ENCODE assay signal across 21 cellular contexts in the genomic region with DNA sequence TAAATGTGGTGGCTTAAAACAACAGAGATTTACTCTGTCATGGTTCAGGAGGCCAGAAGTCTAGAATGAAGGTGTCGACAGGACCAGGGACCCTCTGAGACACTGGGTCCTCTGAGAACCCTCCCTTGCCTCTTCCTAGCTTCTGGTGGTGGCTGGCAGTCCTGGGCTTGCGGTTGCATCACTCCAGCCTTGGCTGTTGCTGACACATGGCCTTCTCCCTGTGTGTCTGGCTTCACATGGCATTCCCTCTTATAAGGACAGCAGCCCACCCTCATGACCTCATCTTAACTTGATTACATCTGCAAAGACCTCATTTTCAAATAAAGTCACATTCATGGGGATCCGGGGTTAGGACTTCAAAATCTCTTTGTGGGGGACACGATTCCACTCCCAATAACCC. TPM values are rescaled to one million over a fixed set of nuclear protein-coding genes. Genes with fewer than 3 reads are reported as not detected.
A peak's percentile ranks its signal among the peaks of the same experiment; 100 is the strongest.
DNase-seq lines count a peak whose midpoint lies in the region; ATAC-seq, FAIRE-seq and TF ChIP-seq lines count a peak whose summit lies in the region.
"Had no signal": no experiment of that assay in that cellular context is flagged by ENCODE, and none has a peak within 500 bp of the region (broad histone marks: within the 10 kb centered on the region; RNA-seq: fewer than 3 reads in every experiment).

No MANE protein-coding gene starts in this region.

- no peak overlapping the region for H3K9ac ChIP-seq in HepG2 (ENCODE audit: insufficient read depth, low read depth, low read length)
- no peak overlapping the region for H3K9ac ChIP-seq in H1 (replicated peaks in 1 of 4; ENCODE audit: extremely low read depth in 1 of 4, low read depth in 3 of 4, low read length in 3 of 4)
- H3K9ac ChIP-seq: BLaER1 treated with 17β-estradiol and CSF1 and Interleukin-3, amounts not matched to agents 10 nM and 100 nM had no signal

- no peak overlapping the region for H4K91ac ChIP-seq in H1 (replicated peaks; ENCODE audit: insufficient read length, low read length)

- no peak overlapping the region for H4K8ac ChIP-seq in H1 (ENCODE audit: extremely low read depth, insufficient read depth, low read length)

- no TSS peak for BruUV-seq in HepG2 (replicated peaks; lab: Mats Ljungman, UMichigan)

- H2AFZ ChIP-seq in HepG2 (ENCODE audit: low read length) (no peak overlapping the region), H1 (ENCODE audit: low read length) (no peak overlapping the region)

- H4K20me1 ChIP-seq in HepG2 (ENCODE audit: insufficient read depth, low read length) (no peaks in the 10 kb centered on the region), H1 (replicated peaks in 1 of 2; ENCODE audit: control insufficient read depth in 1 of 2, insufficient read depth in 2 of 2, low read length in 2 of 2) (no peaks in the 10 kb centered on the region)
- H4K20me1 ChIP-seq: BLaER1 treated with 17β-estradiol and CSF1 and Interleukin-3, amounts not matched to agents 10 nM and 100 nM had no signal

- no peak overlapping the region for H3K56ac ChIP-seq in H1 (replicated peaks; ENCODE audit: insufficient read length, low read depth, low read length)

- intact Hi-C loops in HepG2 (cut with micrococcal nuclease; ENCODE audit: unreplicated experiment) (no loop called here), right lobe of liver (cut with DNase I) (no loop called here)

- no peak for TF ChIP-seq EP300 in HepG2 (IDR thresholded peaks at IDR 0.05; ENCODE audit: low read depth in 2 of 2, low read length in 2 of 2)
- no peak for TF ChIP-seq EP300 in HepG2 (CRISPR knock-in tag; IDR thresholded peaks at IDR 0.05; ENCODE audit: borderline replicate concordance)
- TF ChIP-seq EP300 in H1 (IDR thresholded peaks at IDR 0.05; ENCODE audit: borderline replicate concordance in 1 of 2, low read depth in 2 of 2, low read length in 2 of 2): no peak

- WGBS in HepG2 (ENCODE audit: low lambda C conversion rate): 64% methylated on average over 3 of the region's 4 CpGs
- 85% methylated on average over 2 of the region's 4 CpGs for WGBS in right lobe of liver (ENCODE audit: insufficient coverage, low coverage, low lambda C conversion rate, missing lambda C conversion rate)
- WGBS in H1 (ENCODE audit: extremely low coverage in 1 of 2, insufficient coverage in 1 of 2, insufficient read length in 1 of 2, insufficient replicate concordance in 2 of 2, low coverage in 1 of 2, low lambda C conversion rate in 2 of 2, missing lambda C conversion rate in 1 of 2), 2 experiments: 91% methylated on average over 4 of the region's 4 CpGs; no CpG with 5 or more reads in 1 of the 2 experiments

- TF ChIP-seq CTCF in HepG2 (CRISPR knock-in tag; IDR thresholded peaks at IDR 0.05) (no peak), right lobe of liver (IDR thresholded peaks at IDR 0.05) (no peak), H1 (IDR thresholded peaks at IDR 0.05; ENCODE audit: control extremely low read depth in 1 of 3, insufficient read depth in 1 of 3, low read depth in 1 of 3, low read length in 3 of 3) (no peak)

- H2BK120ac ChIP-seq in H1 (replicated peaks; ENCODE audit: low read depth, low read length): no peak overlapping the region

- H3K23ac ChIP-seq in H1 (ENCODE audit: insufficient read length): no peak overlapping the region

- H3K4me1 ChIP-seq in HepG2 (ENCODE audit: insufficient read depth, low read length) (peaks cover 23% of the 10 kb centered on the region), right lobe of liver (peaks cover 0 to 6% (median 0%) of the 10 kb centered on the region in 4 donors), H1 (replicated peaks in 1 of 4; ENCODE audit: control insufficient read depth in 3 of 4, insufficient read depth in 4 of 4, low read length in 3 of 4) (peaks cover 0 to 7% (median 1%) of the 10 kb centered on the region in 4 experiments; a peak in 5 of 7 replicates)
- H3K4me1 ChIP-seq: A549 had no signal

- FAIRE-seq in HepG2 (lab: Jason Lieb, UNC) (no peak), H1 (lab: Jason Lieb, UNC) (no peak)
- FAIRE-seq: A549, D721Med, GM12878, GM12892, GM18507 had no signal

- no peak overlapping the region for H3K14ac ChIP-seq in H1 (ENCODE audit: insufficient read length)

- H3K9me3 ChIP-seq in HepG2 (ENCODE audit: low read length): no peaks in the 10 kb centered on the region
- no peaks in the 10 kb centered on the region for H3K9me3 ChIP-seq in right lobe of liver
- H3K9me3 ChIP-seq in H1 (ENCODE audit: insufficient read depth in 2 of 2, low read depth in 1 of 2, low read length in 1 of 2): no peaks in the 10 kb centered on the region
- H3K9me3 ChIP-seq: A549; BLaER1 treated with 17β-estradiol and CSF1 and Interleukin-3, amounts not matched to agents 10 nM and 100 nM; Caco-2 had no signal

- POLR2A ChIA-PET in HepG2 (lab: Yijun Ruan, JAX): no interaction called here
- POLR2A ChIA-PET in H1 (lab: Charles Lee; ENCODE audit: partially characterized antibody): no interaction called here

- H3K23me2 ChIP-seq in H1 (ENCODE audit: low read depth, low read length): no peaks in the 10 kb centered on the region

- in situ Hi-C loops in HepG2 (cut with HindIII; ENCODE audit: extremely low pct_ligation_motif_present, low pct_unique_long_range_greater_than_20kb): no loop called here

- no peak overlapping the region for H2BK20ac ChIP-seq in H1 (ENCODE audit: low read length)

- CTCF ChIA-PET in HepG2 (lab: Yijun Ruan, JAX; ENCODE audit: low intra/inter-chr PET ratio, low total read pairs): no interaction called here
- CTCF ChIA-PET in H1 (lab: Charles Lee; ENCODE audit: partially characterized antibody): interaction anchor here (0.8 to 5.7 kb wide), 2 partner anchors 13 to 166 kb away, joined by 3 to 37 read pairs; no protein-coding TSS in a partner anchor

- 0 out of 2 replicates have a peak overlapping the region, but pooled peaks have one; percentile 39 for H2AK5ac ChIP-seq in H1 (ENCODE audit: low read depth, low read length)

- no peak overlapping the region for H3K4me2 ChIP-seq in HepG2 (ENCODE audit: low read depth, low read length)
- no peak overlapping the region for H3K4me2 ChIP-seq in H1 (ENCODE audit: insufficient read depth in 1 of 2, low read depth in 2 of 2, low read length in 2 of 2)
- H3K4me2 ChIP-seq: A549 had no signal

- no peak overlapping the region for H3K4ac ChIP-seq in H1 (replicated peaks; ENCODE audit: insufficient read length, low read depth, low read length)

- no peak for ATAC-seq in HepG2
- ATAC-seq in right lobe of liver: no peak
- no peak for ATAC-seq in HG03342 (IDR thresholded peaks at IDR 0.05; ENCODE audit: unreplicated experiment)
- ATAC-seq: A549; CD8-positive, alpha-beta T cell; GM12878 had no signal

- no peak overlapping the region; the same call in 1 of the 2 replicates for H2BK12ac ChIP-seq in H1 (ENCODE audit: low read depth, low read length)

- H4K5ac ChIP-seq in H1 (ENCODE audit: insufficient read length, low read depth, low read length): no peak overlapping the region

- H3K36me3 ChIP-seq in HepG2 (replicated peaks in 1 of 2; ENCODE audit: control insufficient read depth in 1 of 2, insufficient read depth in 2 of 2, low read length in 2 of 2) (no peaks in the 10 kb centered on the region), right lobe of liver (no peaks in the 10 kb centered on the region), H1 (ENCODE audit: control insufficient read depth in 2 of 4, insufficient read depth in 4 of 4, low read length in 3 of 4) (no peaks in the 10 kb centered on the region)
- H3K36me3 ChIP-seq: BLaER1 treated with 17β-estradiol and CSF1 and Interleukin-3, amounts not matched to agents 10 nM and 100 nM had no signal

- no peaks in the 10 kb centered on the region for H3K79me1 ChIP-seq in H1 (ENCODE audit: low read depth, low read length)

- no peak overlapping the region for H3K18ac ChIP-seq in H1 (ENCODE audit: extremely low read depth, low read length)

- DNase-seq in HepG2 (ENCODE audit: low spot score) (no peak), right lobe of liver (no peak), H1 (ENCODE audit: low read depth in 1 of 2, low spot score in 2 of 2) (no peak)
- DNase-seq: AML-193; Caco-2; Calu3; CD4-positive, alpha-beta T cell; CD8-positive, alpha-beta T cell; DMS79; DND-41; EL; GDM1 had no signal

- no peak overlapping the region for H2BK15ac ChIP-seq in H1 (ENCODE audit: low read length)

- no peak for TF ChIP-seq RAD21 in HepG2 (CRISPR knock-in tag; IDR thresholded peaks at IDR 0.05)
- no peak for TF ChIP-seq RAD21 in H1 (IDR thresholded peaks at IDR 0.05 in 1 of 2, conservative IDR thresholded peaks at IDR 0.05 in 1 of 2; ENCODE audit: low read depth in 2 of 2, low read length in 2 of 2)

- H3K79me2 ChIP-seq in HepG2 (ENCODE audit: insufficient read depth, low read length) (no peaks in the 10 kb centered on the region), H1 (ENCODE audit: control insufficient read depth in 1 of 2, insufficient read depth in 2 of 2, low read length in 2 of 2) (no peaks in the 10 kb centered on the region)

- no peak overlapping the region for H3K4me3 ChIP-seq in HepG2 (replicated peaks in 1 of 3; ENCODE audit: insufficient read depth in 1 of 3, low read depth in 2 of 3, low read length in 3 of 3)
- H3K4me3 ChIP-seq in right lobe of liver: no peak overlapping the region
- no peak overlapping the region for H3K4me3 ChIP-seq in H1 (ENCODE audit: extremely low read depth in 1 of 4, insufficient read depth in 2 of 4, low read depth in 3 of 4, low read length in 4 of 4)
- H3K4me3 ChIP-seq: A549; BLaER1 treated with 17β-estradiol and CSF1 and Interleukin-3, amounts not matched to agents 10 nM and 100 nM; GM12878 had no signal

- H3K27ac ChIP-seq in HepG2 (ENCODE audit: extremely low read length, insufficient read depth, low read length): no peak overlapping the region
- H3K27ac ChIP-seq in right lobe of liver: no peak overlapping the region
- no peak overlapping the region for H3K27ac ChIP-seq in H1 (ENCODE audit: low read depth, low read length)
- H3K27ac ChIP-seq: 22Rv1; A549; BLaER1 treated with 17β-estradiol and CSF1 and Interleukin-3, amounts not matched to agents 10 nM and 100 nM; C4-2B had no signal

- TF ChIP-seq POLR2A in HepG2 (IDR thresholded peaks at IDR 0.05; ENCODE audit: insufficient read depth in 1 of 2, low read depth in 2 of 2, low read length in 2 of 2) (no peak), right lobe of liver (IDR thresholded peaks at IDR 0.05) (no peak), H1 (IDR thresholded peaks at IDR 0.05; ENCODE audit: control extremely low read depth in 1 of 2, low read depth in 2 of 2, low read length in 2 of 2) (no peak)

- no peak overlapping the region for H2BK5ac ChIP-seq in H1 (ENCODE audit: low read depth, low read length)

- H3K27me3 ChIP-seq in HepG2 (ENCODE audit: control insufficient read depth in 1 of 2, insufficient read depth in 2 of 2, low read length in 2 of 2): peaks cover 4 to 25% of the 10 kb centered on the region in 2 experiments; a peak in 4 of 5 replicates
- H3K27me3 ChIP-seq in right lobe of liver: no peaks in the 10 kb centered on the region
- 0 out of 7 replicates have a peak, but pooled peaks cover 0 to 2% (median 0%) of the 10 kb centered on the region in 4 experiments for H3K27me3 ChIP-seq in H1 (replicated peaks in 1 of 4; ENCODE audit: control insufficient read depth in 3 of 4, extremely low read depth in 1 of 4, insufficient read depth in 3 of 4, low read length in 3 of 4)
- H3K27me3 ChIP-seq: BLaER1 treated with 17β-estradiol and CSF1 and Interleukin-3, amounts not matched to agents 10 nM and 100 nM had no signal

RNA-seq across cellular contexts. Expression of a gene that starts 36.9 kb away (rescaled TPM):
- total RNA-seq in HepG2 (2016; rRNA removed; fragmentation: Illumina TruSeq; extraction: Trizol) (47.1 and 66.9 TPM in 2 replicates), right lobe of liver (10 to 100 TPM; 14.2 to 60.0 (median 37.6) TPM)
- total RNA-seq in HepG2 (2016; cell fraction: cytosol; rRNA removed; fragmentation: Illumina TruSeq; extraction: Trizol; ENCODE audit: low read depth): 15.1 and 17.9 TPM in 2 replicates
- total RNA-seq in HepG2 (2016; cell fraction: insoluble cytoplasmic fraction; rRNA removed; fragmentation: Illumina TruSeq; extraction: Trizol): 40.9 and 70.6 TPM in 2 replicates
- 34.1 and 39.6 TPM in 2 replicates for total RNA-seq in HepG2 (2016; cell fraction: membrane; rRNA removed; fragmentation: Illumina TruSeq; extraction: Trizol)
- 38.8 and 47.2 TPM in 2 replicates for total RNA-seq in HepG2 (2016; cell fraction: nucleus; rRNA removed; fragmentation: Illumina TruSeq; extraction: Trizol)
- polyA plus RNA-seq in HepG2 (2011; rRNA removed) (11.6 and 22.5 TPM in 2 replicates), H1 (2011; rRNA removed) (20.9 and 21.5 TPM in 2 replicates)
- polyA plus RNA-seq in HepG2 (2011; cell fraction: cytosol; rRNA removed): 12.4 and 13.5 TPM in 2 replicates
- 32.0 and 47.6 TPM in 2 replicates for polyA plus RNA-seq in HepG2 (2011; cell fraction: nucleus; rRNA removed)
- polyA plus RNA-seq in HepG2 (2012): 19.2 and 28.6 TPM in 2 replicates
- 16.3 and 19.9 TPM in 2 replicates for polyA plus RNA-seq in HepG2 (2016; cell fraction: cytosol; fragmentation: Illumina TruSeq; extraction: Trizol; ENCODE audit: low read depth)
- polyA plus RNA-seq in HepG2 (2016; cell fraction: insoluble cytoplasmic fraction; fragmentation: Illumina TruSeq; extraction: Trizol; ENCODE audit: low read depth): 42.0 and 50.4 TPM in 2 replicates
- polyA plus RNA-seq in HepG2 (2016; cell fraction: membrane; fragmentation: Illumina TruSeq; extraction: Trizol; ENCODE audit: low read depth): 26.9 and 30.0 TPM in 2 replicates
- polyA plus RNA-seq in HepG2 (2016; cell fraction: nucleus; fragmentation: Illumina TruSeq; extraction: Trizol; ENCODE audit: insufficient read depth, low read depth): 78.2 and 82.6 TPM in 2 replicates
- polyA minus RNA-seq in HepG2 (2011; rRNA and poly(A)+ RNA removed; ENCODE audit: low replicate concordance): 19.6 and 22.9 TPM in 2 replicates
- 6.1 and 8.0 TPM in 2 replicates for polyA minus RNA-seq in HepG2 (2011; cell fraction: cytosol; rRNA and poly(A)+ RNA removed)
- polyA minus RNA-seq in HepG2 (2011; cell fraction: nucleus; rRNA and poly(A)+ RNA removed): 12.2 and 21.1 TPM in 2 replicates
- 15.7 and 17.0 TPM in 2 replicates for total RNA-seq in H1 (2021; fragmentation: NEBNext Ultra II Directional; extraction: Animal tissue kit (Norgen Biotek cat#: 25700))
- polyA plus RNA-seq in H1 (2011; cell fraction: cytosol; rRNA removed): 14.7 TPM
- polyA plus RNA-seq in H1 (2011; cell fraction: nucleus; rRNA removed): 20.3 TPM
- 13.6 to 17.0 TPM (median 14.5 TPM) in 4 replicates for polyA plus RNA-seq in H1 (2012, experiment 1 of 2)
- 12.2 TPM for polyA plus RNA-seq in H1 (2012, experiment 2 of 2)
- polyA plus RNA-seq in H1 (2013, experiment 1 of 2): 14.5 TPM
- polyA plus RNA-seq in H1 (2013, experiment 2 of 2): 16.0 TPM
- polyA minus RNA-seq in H1 (2011; rRNA and poly(A)+ RNA removed): 11.4 and 17.2 TPM in 2 replicates
- 5.5 TPM for polyA minus RNA-seq in H1 (2011; cell fraction: cytosol; rRNA and poly(A)+ RNA removed)
- 14.6 TPM for polyA minus RNA-seq in H1 (2011; cell fraction: nucleus; rRNA and poly(A)+ RNA removed)

RNA-seq across cellular contexts. Expression of a gene that starts 37.2 kb away (rescaled TPM):
- total RNA-seq in HepG2 (2016; rRNA removed; fragmentation: Illumina TruSeq; extraction: Trizol) (77.3 and 112 TPM in 2 replicates), right lobe of liver (10 to 100 TPM; 42.6 to 99.8 (median 65.2) TPM)
- 32.4 and 42.7 TPM in 2 replicates for total RNA-seq in HepG2 (2016; cell fraction: cytosol; rRNA removed; fragmentation: Illumina TruSeq; extraction: Trizol; ENCODE audit: low read depth)
- total RNA-seq in HepG2 (2016; cell fraction: insoluble cytoplasmic fraction; rRNA removed; fragmentation: Illumina TruSeq; extraction: Trizol): 80.5 and 108 TPM in 2 replicates
- total RNA-seq in HepG2 (2016; cell fraction: membrane; rRNA removed; fragmentation: Illumina TruSeq; extraction: Trizol): 59.5 and 67.4 TPM in 2 replicates
- 37.8 and 41.0 TPM in 2 replicates for total RNA-seq in HepG2 (2016; cell fraction: nucleus; rRNA removed; fragmentation: Illumina TruSeq; extraction: Trizol)
- polyA plus RNA-seq in HepG2 (2011; rRNA removed) (26.1 and 33.2 TPM in 2 replicates), H1 (2011; rRNA removed) (12.9 and 14.5 TPM in 2 replicates)
- polyA plus RNA-seq in HepG2 (2011; cell fraction: cytosol; rRNA removed): 29.9 and 32.2 TPM in 2 replicates
- polyA plus RNA-seq in HepG2 (2011; cell fraction: nucleus; rRNA removed): 34.9 and 43.2 TPM in 2 replicates
- 39.1 and 40.4 TPM in 2 replicates for polyA plus RNA-seq in HepG2 (2012)
- 36.6 and 44.0 TPM in 2 replicates for polyA plus RNA-seq in HepG2 (2016; cell fraction: cytosol; fragmentation: Illumina TruSeq; extraction: Trizol; ENCODE audit: low read depth)
- polyA plus RNA-seq in HepG2 (2016; cell fraction: insoluble cytoplasmic fraction; fragmentation: Illumina TruSeq; extraction: Trizol; ENCODE audit: low read depth): 98.7 and 99.8 TPM in 2 replicates
- polyA plus RNA-seq in HepG2 (2016; cell fraction: membrane; fragmentation: Illumina TruSeq; extraction: Trizol; ENCODE audit: low read depth): 39.9 and 52.5 TPM in 2 replicates
- 58.2 and 63.9 TPM in 2 replicates for polyA plus RNA-seq in HepG2 (2016; cell fraction: nucleus; fragmentation: Illumina TruSeq; extraction: Trizol; ENCODE audit: insufficient read depth, low read depth)
- 37.1 and 53.3 TPM in 2 replicates for polyA minus RNA-seq in HepG2 (2011; rRNA and poly(A)+ RNA removed; ENCODE audit: low replicate concordance)
- 11.8 and 16.2 TPM in 2 replicates for polyA minus RNA-seq in HepG2 (2011; cell fraction: cytosol; rRNA and poly(A)+ RNA removed)
- polyA minus RNA-seq in HepG2 (2011; cell fraction: nucleus; rRNA and poly(A)+ RNA removed): 21.0 and 29.1 TPM in 2 replicates
- 17.1 and 18.5 TPM in 2 replicates for total RNA-seq in H1 (2021; fragmentation: NEBNext Ultra II Directional; extraction: Animal tissue kit (Norgen Biotek cat#: 25700))
- 15.4 TPM for polyA plus RNA-seq in H1 (2011; cell fraction: cytosol; rRNA removed)
- 14.1 TPM for polyA plus RNA-seq in H1 (2011; cell fraction: nucleus; rRNA removed)
- polyA plus RNA-seq in H1 (2012, experiment 1 of 2): 19.3 to 22.5 TPM (median 21.5 TPM) in 4 replicates
- polyA plus RNA-seq in H1 (2012, experiment 2 of 2): 24.4 TPM
- polyA plus RNA-seq in H1 (2013, experiment 1 of 2): 13.2 TPM
- polyA plus RNA-seq in H1 (2013, experiment 2 of 2): 14.4 TPM
- polyA minus RNA-seq in H1 (2011; rRNA and poly(A)+ RNA removed): 11.6 and 14.7 TPM in 2 replicates
- polyA minus RNA-seq in H1 (2011; cell fraction: cytosol; rRNA and poly(A)+ RNA removed): 11.4 TPM
- 16.3 TPM for polyA minus RNA-seq in H1 (2011; cell fraction: nucleus; rRNA and poly(A)+ RNA removed)
